In genomic region chr6:165794179-165794601, GRCh38 we compare ENCODE assay signal across 1 cellular context.
TF ChIP-seq lines count a peak whose summit lies in the region.

No MANE protein-coding gene starts in this region.

TF ChIP-seq in HEK293, 187 proteins besides CTCF, POLR2A, EP300 and RAD21 (continued from another document):
- 0 out of 2 replicates have a peak, but pooled peaks have one; percentile 31 for TF ChIP-seq ZNF148 (tag by site-specific recombination; IDR thresholded peaks at IDR 0.05; ENCODE audit: borderline replicate concordance)
- peak; percentile 77; the same call in 1 of the 2 replicates for TF ChIP-seq ZNF311 (tag by site-specific recombination; IDR thresholded peaks at IDR 0.05; ENCODE audit: borderline replicate concordance)
- no peak for TF ChIP-seq ZNF707 (tag by site-specific recombination; IDR thresholded peaks at IDR 0.05)
- no peak for TF ChIP-seq ZNF324 (tag by site-specific recombination; IDR thresholded peaks at IDR 0.05)
- 0 out of 2 replicates have a peak, but pooled peaks have one; percentile 39 for TF ChIP-seq ZNF514 (tag by site-specific recombination; IDR thresholded peaks at IDR 0.05)
- 0 out of 2 replicates have a peak, but pooled peaks have one; percentile 52 for TF ChIP-seq ZNF658 (tag by site-specific recombination; IDR thresholded peaks at IDR 0.05)
- TF ChIP-seq ZSCAN4 (tag by site-specific recombination; IDR thresholded peaks at IDR 0.05): peak; percentile 42; the same call in 1 of the 2 replicates
- TF ChIP-seq ZNF621 (tag by site-specific recombination; IDR thresholded peaks at IDR 0.05): peak; percentile 64; the same call in 1 of the 2 replicates
- peak; percentile 88 for TF ChIP-seq ZFHX2 (tag by site-specific recombination; conservative IDR thresholded peaks at IDR 0.05)
- 0 out of 2 replicates have a peak, but pooled peaks have one; percentile 68 for TF ChIP-seq ZNF18 (tag by site-specific recombination; IDR thresholded peaks at IDR 0.05)
- no peak for TF ChIP-seq ZNF426 (tag by site-specific recombination; IDR thresholded peaks at IDR 0.05)
- TF ChIP-seq ZNF473 (tag by site-specific recombination; IDR thresholded peaks at IDR 0.05): 0 out of 2 replicates have a peak, but pooled peaks have one; percentile 13
- no peak for TF ChIP-seq ZSCAN5A (tag by site-specific recombination; IDR thresholded peaks at IDR 0.05)
- no peak for TF ChIP-seq ZBTB44 (tag by site-specific recombination; IDR thresholded peaks at IDR 0.05)
- TF ChIP-seq ZNF785 (tag by site-specific recombination; IDR thresholded peaks at IDR 0.05): 0 out of 2 replicates have a peak, but pooled peaks have one; percentile 35
- TF ChIP-seq ZNF223 (tag by site-specific recombination; IDR thresholded peaks at IDR 0.05): no peak
- TF ChIP-seq EGR2 (tag by site-specific recombination; IDR thresholded peaks at IDR 0.05; ENCODE audit: low read depth): peak; percentile 77
- TF ChIP-seq SCRT1 (tag by site-specific recombination; IDR thresholded peaks at IDR 0.05; ENCODE audit: borderline replicate concordance): no peak
- no peak for TF ChIP-seq SP7 (tag by site-specific recombination; IDR thresholded peaks at IDR 0.05)
- 0 out of 2 replicates have a peak, but pooled peaks have one; percentile 33 for TF ChIP-seq AEBP2 (tag by site-specific recombination; IDR thresholded peaks at IDR 0.05; ENCODE audit: borderline replicate concordance)
- TF ChIP-seq ZNF138 (tag by site-specific recombination; IDR thresholded peaks at IDR 0.05; ENCODE audit: borderline replicate concordance): no peak
